Comparison of ENCODE assay signal across 18 cellular contexts in the genomic region with DNA sequence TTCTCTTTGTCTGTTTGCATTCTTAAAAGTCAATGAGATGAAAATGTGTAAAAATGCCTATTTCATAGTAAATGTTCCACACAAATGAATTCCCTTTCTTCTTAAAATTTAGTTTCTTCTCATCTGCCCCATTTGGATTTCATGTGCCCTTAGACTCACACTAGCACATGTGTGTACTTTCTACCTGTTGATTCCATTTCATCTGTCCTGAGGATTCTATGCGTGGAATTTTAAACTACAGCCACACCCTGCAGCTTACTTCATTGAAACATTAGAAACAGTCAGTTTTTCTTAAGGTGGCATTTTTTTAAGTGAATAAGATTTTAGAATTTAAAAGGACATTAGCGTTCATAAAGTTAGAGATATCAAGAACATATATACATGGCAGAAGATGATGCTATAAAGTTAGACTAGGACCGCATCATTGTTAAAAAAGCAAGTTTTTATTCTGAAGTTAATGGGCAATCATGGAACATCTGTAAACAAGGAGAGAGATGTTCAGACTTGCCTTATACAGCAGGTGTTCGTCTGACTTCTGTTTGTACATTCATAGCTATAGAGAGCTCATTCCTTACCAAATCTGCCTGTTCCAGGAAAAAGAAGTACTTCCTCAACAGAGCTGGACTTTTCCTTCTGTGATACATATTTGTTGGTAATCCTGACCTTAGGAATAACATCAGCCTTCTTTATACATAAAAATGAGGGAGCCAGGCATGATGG. TPM values are rescaled to one million over a fixed set of nuclear protein-coding genes. Genes with fewer than 3 reads are reported as not detected.
A peak's percentile ranks its signal among the peaks of the same experiment; 100 is the strongest.
DNase-seq lines count a peak whose midpoint lies in the region; ATAC-seq and TF ChIP-seq lines count a peak whose summit lies in the region.
"Had no signal": no experiment of that assay in that cellular context is flagged by ENCODE, and none has a peak within 500 bp of the region (broad histone marks: within the 10 kb centered on the region; RNA-seq: fewer than 3 reads in every experiment).

No MANE protein-coding gene starts in this region.

- no peaks in the 10 kb centered on the region for H3K36me3 Mint-ChIP-seq in naive thymus-derived CD8-positive, alpha-beta T cell

- POLR2A ChIA-PET in HEK293 (lab: Yijun Ruan, JAX): interaction anchor here (1.3 kb wide), 1 partner anchor 153 kb away, joined by 3 read pairs; no protein-coding TSS in a partner anchor
- POLR2A ChIA-PET in RWPE1 (lab: Yijun Ruan, JAX; ENCODE audit: low non-redundant PET): no interaction called here
- POLR2A ChIA-PET in naive thymus-derived CD8-positive, alpha-beta T cell (lab: Charles Lee): interaction anchor here (1.5 kb wide), 1 partner anchor 11 kb away, joined by 4 read pairs; no protein-coding TSS in a partner anchor

- TF ChIP-seq CTCF in HEK293 (tag by site-specific recombination; IDR thresholded peaks at IDR 0.05) (no peak), RWPE1 (conservative IDR thresholded peaks at IDR 0.05; ENCODE audit: low read depth) (no peak), suprapubic skin (IDR thresholded peaks at IDR 0.05) (no peak), gastroesophageal sphincter (IDR thresholded peaks at IDR 0.05) (no peak)

- DNase-seq in DMS 273 (lab: John Stamatoyannopoulos, UW; ENCODE audit: unreplicated experiment) (peak; percentile 21), DMS 273 treated with DMSO at 0.1 percent for 48 hours (lab: John Stamatoyannopoulos, UW) (no peak), RWPE1 (ENCODE audit: low spot score) (peak; percentile 26), suprapubic skin (ENCODE audit: low spot score in 2 of 2) (no peak)
- DNase-seq in naive thymus-derived CD8-positive, alpha-beta T cell: no peak
- DNase-seq in activated effector memory CD4-positive, alpha-beta T cell treated with anti-CD3 and anti-CD28 coated beads, Interleukin-2, amount 50 U/mL, for 16 hours: no peak
- DNase-seq: C1 segment of cervical spinal cord; H7; Kasumi-1; NCI-H1436; NCI-H2081 treated with DMSO at 0.1 percent for 48 hours; NCI-H446 treated with DMSO at 0.1 percent for 48 hours; NK-92 treated with Interleukin-12 subunit alpha and Interleukin-12 subunit beta, amount 100 ng/mL, for 24 hours; OCI-M1; SK-N-SH had no signal

- H3K9me3 ChIP-seq in HEK293 (ENCODE audit: control insufficient read depth, insufficient read depth, low read depth, low read length) (no peaks in the 10 kb centered on the region), suprapubic skin (no peaks in the 10 kb centered on the region), gastroesophageal sphincter (no peaks in the 10 kb centered on the region)
- H3K9me3 ChIP-seq: SK-N-SH had no signal

- H3K9me3 Mint-ChIP-seq in naive thymus-derived CD8-positive, alpha-beta T cell: no peaks in the 10 kb centered on the region

- H3K4me3 ChIP-seq in HEK293 (ENCODE audit: low read depth, low read length) (no peak overlapping the region), suprapubic skin (no peak overlapping the region), gastroesophageal sphincter (no peak overlapping the region)

- 56% methylated on average over 4 of the region's 4 CpGs for WGBS in suprapubic skin
- 77 to 84% methylated on average over 4 of the region's 4 CpGs for WGBS in gastroesophageal sphincter (ENCODE audit: low coverage in 1 of 2), 2 donors

- H3K4me3 Mint-ChIP-seq in naive thymus-derived CD8-positive, alpha-beta T cell: no peak overlapping the region

- no peak for TF ChIP-seq POLR2A in suprapubic skin (IDR thresholded peaks at IDR 0.05)
- TF ChIP-seq POLR2A in gastroesophageal sphincter (IDR thresholded peaks at IDR 0.05): no peak

- H3K36me3 ChIP-seq in HEK293 (ENCODE audit: control insufficient read depth in 2 of 2, insufficient read depth in 1 of 2, low read length in 2 of 2): no peaks in the 10 kb centered on the region
- no peaks in the 10 kb centered on the region for H3K36me3 ChIP-seq in suprapubic skin
- H3K36me3 ChIP-seq in gastroesophageal sphincter: no peaks in the 10 kb centered on the region

- ATAC-seq in naive thymus-derived CD8-positive, alpha-beta T cell: no peak
- no peak for ATAC-seq in gastroesophageal sphincter

- H3K4me1 ChIP-seq in HEK293 (ENCODE audit: control insufficient read depth, insufficient read depth, low read length): peaks cover 6% of the 10 kb centered on the region
- H3K4me1 ChIP-seq in suprapubic skin: peaks cover 15% of the 10 kb centered on the region
- peaks cover 0 to 15% (median 5%) of the 10 kb centered on the region in 3 donors for H3K4me1 ChIP-seq in gastroesophageal sphincter

- H3K27ac ChIP-seq in HEK293 (ENCODE audit: extremely low read depth, low read depth, low read length) (no peak overlapping the region), RWPE1 (peak overlapping the region; percentile 70), suprapubic skin (no peak overlapping the region), gastroesophageal sphincter (no peak overlapping the region)
- H3K27ac ChIP-seq: 22Rv1 had no signal

- CTCF ChIA-PET in HEK293 (lab: Yijun Ruan, JAX): interaction anchor here (0.9 to 1.3 kb wide), 2 partner anchors 14 to 129 kb away, joined by 3 to 4 read pairs; no protein-coding TSS in a partner anchor
- CTCF ChIA-PET in RWPE1 (lab: Yijun Ruan, JAX): interaction anchor here (0.6 kb wide), 2 partner anchors 172 to 374 kb away, joined by 3 read pairs; no protein-coding TSS in a partner anchor

- TF ChIP-seq EP300 in suprapubic skin (IDR thresholded peaks at IDR 0.05) (no peak), gastroesophageal sphincter (IDR thresholded peaks at IDR 0.05) (no peak)

- H3K27ac Mint-ChIP-seq in naive thymus-derived CD8-positive, alpha-beta T cell: peak overlapping the region in 6 of 10 donors; percentile 1 to 58 (median 4)

- H3K27me3 ChIP-seq in suprapubic skin: no peaks in the 10 kb centered on the region
- no peaks in the 10 kb centered on the region for H3K27me3 ChIP-seq in gastroesophageal sphincter

- H3K4me1 Mint-ChIP-seq in naive thymus-derived CD8-positive, alpha-beta T cell: peaks cover 9 to 16% (median 14%) of the 10 kb centered on the region in 4 donors

- H3K27me3 Mint-ChIP-seq in naive thymus-derived CD8-positive, alpha-beta T cell: peaks cover 0 to 4% (median 0%) of the 10 kb centered on the region in 5 donors

TF ChIP-seq in HEK293, 187 proteins besides CTCF, POLR2A, EP300 and RAD21:
- no peak for TF ChIP-seq ZNF391 (tag by site-specific recombination; IDR thresholded peaks at IDR 0.05; ENCODE audit: borderline replicate concordance, low read depth)
- peak; percentile 92 for TF ChIP-seq SCRT2 (tag by site-specific recombination; IDR thresholded peaks at IDR 0.05)
TF ChIP-seq in HEK293: peak in this region for 1.

RNA-seq across cellular contexts. Expression of a gene that starts 3.9 kb away (rescaled TPM):
- total RNA-seq in naive thymus-derived CD8-positive, alpha-beta T cell: 100 to 1,000 TPM; 171 to 178 TPM
- polyA plus RNA-seq in naive thymus-derived CD8-positive, alpha-beta T cell: 10 to 100 TPM; 31.6 to 40.9 (median 32.7) TPM
- total RNA-seq in suprapubic skin (100 to 1,000 TPM in 1 of 4 donors, 10 to 100 TPM in 3; 56.9 to 232 (median 67.9) TPM), gastroesophageal sphincter (10 to 100 TPM; 32.3 to 56.5 (median 34.0) TPM)

RNA-seq across cellular contexts. Expression of a gene that starts 45.4 kb away (rescaled TPM):
- total RNA-seq in naive thymus-derived CD8-positive, alpha-beta T cell: 10 to 100 TPM; 25.0 to 30.4 TPM
- polyA plus RNA-seq in naive thymus-derived CD8-positive, alpha-beta T cell: 10 to 100 TPM; 30.2 to 34.5 (median 30.3) TPM
- total RNA-seq in suprapubic skin (10 to 100 TPM in 1 of 4 donors, 1 to 10 TPM in 3; 3.1 to 11.1 (median 7.5) TPM), gastroesophageal sphincter (10 to 100 TPM; 13.0 to 22.5 (median 16.2) TPM)

Comparison
In these comparisons a context has a peak if more than half of its experiments do, and no peak if none do; other contexts are left out.
1. DNase-seq: peak in DMS 273 (single experiment) and RWPE1 (single experiment); none in DMS 273 treated with DMSO at 0.1 percent for 48 hours (single experiment), naive thymus-derived CD8-positive, alpha-beta T cell (0 of 10), suprapubic skin (0 of 2) and activated effector memory CD4-positive, alpha-beta T cell treated with anti-CD3 and anti-CD28 coated beads, Interleukin-2, amount 50 U/mL, for 16 hours (single experiment).